ENCODE assay signal across 13 cellular contexts in genomic region chr18:44819944-44820510, GRCh38.
DNase-seq lines count a peak whose midpoint lies in the region; ATAC-seq, FAIRE-seq and TF ChIP-seq lines count a peak whose summit lies in the region.
"Had no signal": no experiment of that assay in that cellular context is flagged by ENCODE, and none has a peak within 500 bp of the region (broad histone marks: within the 10 kb centered on the region; RNA-seq: fewer than 3 reads in every experiment).

No MANE protein-coding gene starts in this region.

- H3K4me1 ChIP-seq in heart right ventricle: peaks cover 0 to 34% (median 7%) of the 10 kb centered on the region in 9 donors
- H3K4me1 ChIP-seq in ovary (ENCODE audit: insufficient read depth): peaks cover 9% of the 10 kb centered on the region

- peak; percentile 72 for FAIRE-seq in GM12892 (lab: Jason Lieb, UNC)

- no peaks in the 10 kb centered on the region for H3K9me3 Mint-ChIP-seq in activated B cell treated with CpG ODN at 0.5 μM for 24 hours

- peaks cover 22% of the 10 kb centered on the region for H3K36me3 Mint-ChIP-seq in activated B cell treated with CpG ODN at 0.5 μM for 24 hours (ENCODE audit: low read depth)

- no peak for ATAC-seq in activated B cell treated with CpG ODN at 0.5 μM for 24 hours (ENCODE audit: low read depth)
- ATAC-seq in heart right ventricle: peak; percentile 80 to 97 (median 91)
- ATAC-seq in HG03378 (IDR thresholded peaks at IDR 0.05; ENCODE audit: unreplicated experiment): no peak
- ATAC-seq in GM21576 (IDR thresholded peaks at IDR 0.05; ENCODE audit: unreplicated experiment): no peak

- intact Hi-C loops in activated B cell treated with CpG ODN at 0.5 μM for 24 hours (cut with micrococcal nuclease) (loop anchor here (2.0 kb wide), 1 partner anchor 19 kb away; no protein-coding TSS in a partner anchor), heart right ventricle (cut with DNase I) (no loop called here), posterior cingulate gyrus (cut with DNase I) (no loop called here), ovary (cut with DNase I) (no loop called here)

- no peak for TF ChIP-seq EP300 in ovary (IDR thresholded peaks at IDR 0.05)

- peak overlapping the region; percentile 31 for H3K27ac Mint-ChIP-seq in activated B cell treated with CpG ODN at 0.5 μM for 24 hours

- no peaks in the 10 kb centered on the region for H3K27me3 ChIP-seq in heart right ventricle
- no peaks in the 10 kb centered on the region for H3K27me3 ChIP-seq in ovary

- WGBS in heart right ventricle, 2 donors: 61 to 70% methylated on average over 6 of the region's 6 CpGs
- WGBS in ovary, 3 donors: 95 to 99% (median 95%) methylated on average over 6 of the region's 6 CpGs

- H3K36me3 ChIP-seq in heart right ventricle (no peaks in the 10 kb centered on the region), ovary (no peaks in the 10 kb centered on the region)

- no peak for DNase-seq in GM12892 (ENCODE audit: insufficient read length)
- no peak for DNase-seq in activated B cell treated with CpG ODN at 0.5 μM for 24 hours
- DNase-seq in heart right ventricle: peak; percentile 48 to 55
- DNase-seq in posterior cingulate gyrus: peak in 7 of 10 donors; percentile 27 to 87 (median 56)
- no peak for DNase-seq in NOMO-1 treated with DMSO at 0.1 percent for 48 hours (lab: John Stamatoyannopoulos, UW; ENCODE audit: unreplicated experiment)
- no peak for DNase-seq in ovary
- DNase-seq: activated CD8-positive, alpha-beta memory T cell treated with anti-CD3 and anti-CD28 coated beads, Interleukin-2, amount 50 U/mL, for 4 hours; DMS53; NCI-H1436 treated with DMSO at 0.1 percent for 48 hours; NCI-H526 treated with DMSO at 0.1 percent for 48 hours; occipital lobe had no signal

- H3K4me1 Mint-ChIP-seq in activated B cell treated with CpG ODN at 0.5 μM for 24 hours: peaks cover 89% of the 10 kb centered on the region

- no peaks in the 10 kb centered on the region for H3K27me3 Mint-ChIP-seq in activated B cell treated with CpG ODN at 0.5 μM for 24 hours

- H3K27ac ChIP-seq in heart right ventricle (no peak overlapping the region), ovary (no peak overlapping the region)

- CTCF ChIA-PET in activated B cell treated with CpG ODN at 0.5 μM for 24 hours (lab: Charles Lee): no interaction called here

- H3K9me3 ChIP-seq in heart right ventricle (no peaks in the 10 kb centered on the region), ovary (no peaks in the 10 kb centered on the region)

- H3K4me3 ChIP-seq in heart right ventricle (no peak overlapping the region), ovary (no peak overlapping the region)

- POLR2A ChIA-PET in activated B cell treated with CpG ODN at 0.5 μM for 24 hours (lab: Charles Lee): interaction anchor here (0.8 to 1.1 kb wide), 2 partner anchors 19 to 141 kb away, joined by 5 read pairs; no protein-coding TSS in a partner anchor

- TF ChIP-seq CTCF in activated B cell treated with CpG ODN at 0.5 μM for 24 hours (IDR thresholded peaks at IDR 0.05) (no peak), heart right ventricle (IDR thresholded peaks at IDR 0.05) (no peak), ovary (IDR thresholded peaks at IDR 0.05) (no peak)

- TF ChIP-seq POLR2A in GM12892 (IDR thresholded peaks at IDR 0.05; ENCODE audit: low read depth, low read length) (no peak), ovary (IDR thresholded peaks at IDR 0.05) (no peak)

- H3K4me3 Mint-ChIP-seq in activated B cell treated with CpG ODN at 0.5 μM for 24 hours: no peak overlapping the region

Comparison
In these comparisons a context has a peak if more than half of its experiments do, and no peak if none do; other contexts are left out.
1. DNase-seq: peak in heart right ventricle (2 of 2) and posterior cingulate gyrus (7 of 10); none in GM12892 (single experiment), activated B cell treated with CpG ODN at 0.5 μM for 24 hours (single experiment), NOMO-1 treated with DMSO at 0.1 percent for 48 hours (single experiment) and ovary (0 of 5).
2. ATAC-seq: peak in heart right ventricle (8 of 8); none in activated B cell treated with CpG ODN at 0.5 μM for 24 hours (single experiment), HG03378 (single experiment) and GM21576 (single experiment).